19 cellular contexts compared by ENCODE assay signal in genomic region chr2:239674101-239674980, GRCh38.
A peak's percentile ranks its signal among the peaks of the same experiment; 100 is the strongest.
DNase-seq lines count a peak whose midpoint lies in the region; ATAC-seq and TF ChIP-seq lines count a peak whose summit lies in the region.
"Had no signal": no experiment of that assay in that cellular context is flagged by ENCODE, and none has a peak within 500 bp of the region (broad histone marks: within the 10 kb centered on the region; RNA-seq: fewer than 3 reads in every experiment).

No MANE protein-coding gene starts in this region.

- intact Hi-C loops in esophagus squamous epithelium (cut with DNase I) = no loop called here

- no peak for TF ChIP-seq CTCF in DND-41 (IDR thresholded peaks at IDR 0.05; ENCODE audit: borderline replicate concordance, extremely low read depth, low read length, poor library complexity, severe bottlenecking)
- TF ChIP-seq CTCF in endodermal cell (conservative IDR thresholded peaks at IDR 0.05) = no peak
- TF ChIP-seq CTCF in osteoblast (IDR thresholded peaks at IDR 0.05; ENCODE audit: extremely low read depth, low read depth, low read length) = no peak
- no peak for TF ChIP-seq CTCF in esophagus squamous epithelium (IDR thresholded peaks at IDR 0.05)

- H3K9me3 ChIP-seq in BLaER1 (no peaks in the 10 kb centered on the region), DND-41 (ENCODE audit: insufficient read depth, low read length, severe bottlenecking) (no peaks in the 10 kb centered on the region), endodermal cell (ENCODE audit: control insufficient read depth, low read length) (no peaks in the 10 kb centered on the region), osteoblast (ENCODE audit: low read depth, low read length) (no peaks in the 10 kb centered on the region), esophagus squamous epithelium (no peaks in the 10 kb centered on the region)
- H3K9me3 ChIP-seq: Peyer's patch had no signal

- H2AFZ ChIP-seq in DND-41 (ENCODE audit: low read depth, low read length) (no peak overlapping the region), osteoblast (ENCODE audit: low read length) (no peak overlapping the region)
- H2AFZ ChIP-seq: GM23338 had no signal

- ATAC-seq in DND-41 (ENCODE audit: insufficient read depth, low read depth) (0 out of 3 replicates have a peak, but pooled peaks have one; percentile 18), GM19455 (IDR thresholded peaks at IDR 0.05; ENCODE audit: unreplicated experiment) (no peak), HG03025 (IDR thresholded peaks at IDR 0.05; ENCODE audit: low FRiP score, unreplicated experiment) (no peak)
- ATAC-seq: GM23338 had no signal

- H3K36me3 Mint-ChIP-seq in endodermal cell (ENCODE audit: low read depth) = no peaks in the 10 kb centered on the region
- H3K36me3 Mint-ChIP-seq: CD8-positive, alpha-beta memory T cell had no signal

- H3K4me1 ChIP-seq in BLaER1 (peaks cover 66% of the 10 kb centered on the region), DND-41 (ENCODE audit: insufficient read depth, low read length) (no peaks in the 10 kb centered on the region), endodermal cell (ENCODE audit: control insufficient read depth, insufficient read depth, low read length) (no peaks in the 10 kb centered on the region), osteoblast (ENCODE audit: insufficient read depth, low read length) (no peaks in the 10 kb centered on the region), esophagus squamous epithelium (no peaks in the 10 kb centered on the region)
- H3K4me1 ChIP-seq: Peyer's patch had no signal

- H3K4me2 ChIP-seq in BLaER1 (peak overlapping the region; percentile 88), DND-41 (ENCODE audit: insufficient read depth, low read length) (no peak overlapping the region), osteoblast (ENCODE audit: insufficient read depth, low read length) (no peak overlapping the region)
- H3K4me2 ChIP-seq: GM23338 had no signal

- H4K20me1 ChIP-seq in BLaER1 (no peaks in the 10 kb centered on the region), DND-41 (ENCODE audit: insufficient read depth, low read length) (no peaks in the 10 kb centered on the region), osteoblast (ENCODE audit: insufficient read depth, low read length) (no peaks in the 10 kb centered on the region)

- no peaks in the 10 kb centered on the region for H3K27me3 Mint-ChIP-seq in endodermal cell (ENCODE audit: insufficient read depth)

- no peaks in the 10 kb centered on the region for H3K9me3 Mint-ChIP-seq in endodermal cell
- H3K9me3 Mint-ChIP-seq: CD8-positive, alpha-beta memory T cell; GM23338 had no signal

- H3K27ac ChIP-seq in BLaER1 (peak overlapping the region; percentile 30; the same call in 1 of the 2 replicates), DND-41 (ENCODE audit: low read length) (peak overlapping the region; percentile 18; the same call in 1 of the 2 replicates), endodermal cell (ENCODE audit: low read depth, low read length) (no peak overlapping the region), osteoblast (ENCODE audit: low read depth, low read length) (no peak overlapping the region), esophagus squamous epithelium (no peak overlapping the region)
- H3K27ac ChIP-seq: Peyer's patch had no signal

- whole genome bisulfite sequencing in endodermal cell (ENCODE audit: insufficient coverage in 1 of 2, insufficient read length in 1 of 2), 2 experiments = 88 to 97% methylated on average over 6 to 17 of the region's 17 CpGs
- 91% methylated on average over 8 of the region's 17 CpGs; no CpG with 5 or more reads in 1 of the 2 donors for WGBS in esophagus squamous epithelium, 2 donors

- H3K79me2 ChIP-seq in DND-41 (ENCODE audit: insufficient read depth, low read length) (no peaks in the 10 kb centered on the region), osteoblast (ENCODE audit: insufficient read depth, low read length) (no peaks in the 10 kb centered on the region)

- H3K27ac Mint-ChIP-seq in endodermal cell = no peak overlapping the region
- H3K27ac Mint-ChIP-seq: GM23338 had no signal

- no peaks in the 10 kb centered on the region for H3K4me1 Mint-ChIP-seq in endodermal cell
- H3K4me1 Mint-ChIP-seq: GM23338 had no signal

- DNase-seq in DND-41 (no peak), endodermal cell (peak; percentile 21), osteoblast (ENCODE audit: insufficient read length, low spot score, missing footprints) (peak; percentile 35), esophagus squamous epithelium (lab: John Stamatoyannopoulos, UW) (no peak)
- no peak for DNase-seq in stimulated activated naive CD4-positive, alpha-beta T cell (lab: John Stamatoyannopoulos, UW)
- DNase-seq: AML-193; CD8-positive, alpha-beta memory T cell; GF-D8; Kasumi-1; NCI-H187 treated with DMSO at 0.1 percent for 48 hours; NCI-H2171; NCI-H510A; NCI-H82; SHP77 treated with DMSO at 0.1 percent for 48 hours had no signal

- no peak overlapping the region for H3K4me3 Mint-ChIP-seq in endodermal cell
- H3K4me3 Mint-ChIP-seq: CD8-positive, alpha-beta memory T cell; GM23338 had no signal

- H3K27me3 ChIP-seq in BLaER1 (no peaks in the 10 kb centered on the region), DND-41 (ENCODE audit: insufficient read depth, low read length, poor library complexity) (no peaks in the 10 kb centered on the region), endodermal cell (ENCODE audit: control insufficient read depth, insufficient read depth, low read length, poor library complexity, severe bottlenecking) (no peaks in the 10 kb centered on the region), osteoblast (ENCODE audit: insufficient read depth, low read length) (no peaks in the 10 kb centered on the region), esophagus squamous epithelium (peaks cover 0 to 5% (median 0%) of the 10 kb centered on the region in 4 donors)
- H3K27me3 ChIP-seq: Peyer's patch had no signal

- H3K9ac ChIP-seq in BLaER1 (no peak overlapping the region), DND-41 (ENCODE audit: low read depth, low read length) (no peak overlapping the region), endodermal cell (ENCODE audit: extremely low read depth, low read length, poor library complexity, severe bottlenecking) (no peak overlapping the region)

- no peaks in the 10 kb centered on the region for H3K36me3 ChIP-seq in BLaER1
- H3K36me3 ChIP-seq in DND-41 (ENCODE audit: insufficient read depth, low read length) = no peaks in the 10 kb centered on the region
- H3K36me3 ChIP-seq in endodermal cell (ENCODE audit: control insufficient read depth, insufficient read depth, low read length) = no peaks in the 10 kb centered on the region
- no peaks in the 10 kb centered on the region for H3K36me3 ChIP-seq in osteoblast (ENCODE audit: insufficient read depth, low read length)
- H3K36me3 ChIP-seq in esophagus squamous epithelium = no peaks in the 10 kb centered on the region
- H3K36me3 ChIP-seq: Peyer's patch had no signal

- TF ChIP-seq POLR2A in esophagus squamous epithelium (IDR thresholded peaks at IDR 0.05) = no peak

- no peak overlapping the region for H3K4me3 ChIP-seq in BLaER1
- H3K4me3 ChIP-seq in DND-41 (ENCODE audit: low read depth in 1 of 2, low read length in 2 of 2) = no peak overlapping the region
- H3K4me3 ChIP-seq in endodermal cell (ENCODE audit: low read length) = no peak overlapping the region
- no peak overlapping the region for H3K4me3 ChIP-seq in osteoblast (ENCODE audit: insufficient read depth, low read length)
- no peak overlapping the region for H3K4me3 ChIP-seq in esophagus squamous epithelium
- H3K4me3 ChIP-seq: GM23338, Peyer's patch had no signal

Comparison
In these comparisons a context has a peak if more than half of its experiments do, and no peak if none do; other contexts are left out.
1. H3K27ac ChIP-seq: peak in BLaER1 (single experiment) and DND-41 (single experiment); none in endodermal cell (single experiment), osteoblast (single experiment) and esophagus squamous epithelium (0 of 4).
2. DNase-seq: peak in endodermal cell (single experiment) and osteoblast (single experiment); none in DND-41 (single experiment), stimulated activated naive CD4-positive, alpha-beta T cell (0 of 6) and esophagus squamous epithelium (single experiment).